ENCODE assay signal across 18 cellular contexts in genomic region chr2:128600606-128601297, GRCh38.
DNase-seq lines count a peak whose midpoint lies in the region; ATAC-seq and TF ChIP-seq lines count a peak whose summit lies in the region.
"Had no signal": no experiment of that assay in that cellular context is flagged by ENCODE, and none has a peak within 500 bp of the region (broad histone marks: within the 10 kb centered on the region; RNA-seq: fewer than 3 reads in every experiment).

No MANE protein-coding gene starts in this region.

- H3K36me3 ChIP-seq in DND-41 (ENCODE audit: insufficient read depth, low read length): no peaks in the 10 kb centered on the region
- H3K36me3 ChIP-seq: esophagus squamous epithelium, neural progenitor cell had no signal

- H3K27me3 ChIP-seq in DND-41 (ENCODE audit: insufficient read depth, low read length, poor library complexity): no peaks in the 10 kb centered on the region
- H3K27me3 ChIP-seq: esophagus squamous epithelium, neural progenitor cell had no signal

- H3K36me3 Mint-ChIP-seq in mesothelial cell of epicardium: no peaks in the 10 kb centered on the region
- H3K36me3 Mint-ChIP-seq: brain, neural progenitor cell had no signal

- H4K20me1 ChIP-seq in DND-41 (ENCODE audit: insufficient read depth, low read length): no peaks in the 10 kb centered on the region

- H3K27me3 Mint-ChIP-seq in mesothelial cell of epicardium (ENCODE audit: low read depth): no peaks in the 10 kb centered on the region
- H3K27me3 Mint-ChIP-seq: activated CD4-positive, alpha-beta T cell treated with anti-CD3 and anti-CD28 coated beads, Interleukin-2, amount 10 ng/mL, durations not matched to agents 7 days and 5 days; brain; progenitor cell of endocrine pancreas; T-helper 17 cell had no signal

- no peak overlapping the region for H3K27ac ChIP-seq in DND-41 (ENCODE audit: low read length)
- H3K27ac ChIP-seq: esophagus squamous epithelium, neural progenitor cell had no signal

- H3K4me1 ChIP-seq in DND-41 (ENCODE audit: insufficient read depth, low read length): no peaks in the 10 kb centered on the region
- H3K4me1 ChIP-seq: esophagus squamous epithelium, neural progenitor cell had no signal

- no peak overlapping the region for H2AFZ ChIP-seq in DND-41 (ENCODE audit: low read depth, low read length)
- H2AFZ ChIP-seq: neural progenitor cell had no signal

- ATAC-seq in DND-41 (ENCODE audit: insufficient read depth, low read depth) (peak; percentile 70), HG03469 (IDR thresholded peaks at IDR 0.05; ENCODE audit: unreplicated experiment) (no peak)
- ATAC-seq: T-helper 17 cell had no signal

- H3K9ac ChIP-seq in DND-41 (ENCODE audit: low read depth, low read length): no peak overlapping the region
- H3K9ac ChIP-seq: neural progenitor cell had no signal

- no peaks in the 10 kb centered on the region for H3K79me2 ChIP-seq in DND-41 (ENCODE audit: insufficient read depth, low read length)

- TF ChIP-seq CTCF in DND-41 (IDR thresholded peaks at IDR 0.05; ENCODE audit: borderline replicate concordance, extremely low read depth, low read length, poor library complexity, severe bottlenecking) (no peak), mesothelial cell of epicardium (IDR thresholded peaks at IDR 0.05; ENCODE audit: unreplicated experiment) (no peak)

- H3K4me3 Mint-ChIP-seq in mesothelial cell of epicardium: no peak overlapping the region
- H3K4me3 Mint-ChIP-seq: activated CD4-positive, alpha-beta T cell treated with anti-CD3 and anti-CD28 coated beads, Interleukin-2, amount 10 ng/mL, durations not matched to agents 7 days and 5 days; neural progenitor cell; T-helper 17 cell had no signal

- peak; percentile 12 for DNase-seq in activated CD4-positive, CD25-positive, alpha-beta regulatory T cell treated with anti-CD3 and anti-CD28 coated beads, Interleukin-2, amount 50 U/mL, for 72 hours
- DNase-seq in activated CD4-positive, CD25-positive, alpha-beta regulatory T cell (lab: John Stamatoyannopoulos, UW): no peak
- DNase-seq in DND-41 (peak; percentile 30), amniotic epithelial cell (ENCODE audit: low read depth) (peak; percentile 45), mesothelial cell of epicardium (ENCODE audit: low spot score in 2 of 2, unreplicated experiment in 2 of 2) (peak; percentile 21 to 38), iPS-NIHi7 (ENCODE audit: extremely low spot score) (no peak), NK-92 (lab: John Stamatoyannopoulos, UW; ENCODE audit: unreplicated experiment) (no peak)
- DNase-seq: activated CD4-positive, alpha-beta T cell treated with anti-CD3 and anti-CD28 coated beads, Interleukin-2, amount 10 ng/mL, durations not matched to agents 7 days and 5 days; AML-193; esophagus squamous epithelium; GOT3; KG1; NCI-H510A treated with DMSO at 0.1 percent for 48 hours; T-helper 17 cell had no signal

- no peak overlapping the region for H3K4me2 ChIP-seq in DND-41 (ENCODE audit: insufficient read depth, low read length)
- H3K4me2 ChIP-seq: neural progenitor cell had no signal

- H3K9me3 Mint-ChIP-seq in mesothelial cell of epicardium: no peaks in the 10 kb centered on the region
- H3K9me3 Mint-ChIP-seq: activated CD4-positive, alpha-beta T cell treated with anti-CD3 and anti-CD28 coated beads, Interleukin-2, amount 10 ng/mL, durations not matched to agents 7 days and 5 days; brain; neural progenitor cell had no signal

- peaks cover 13% of the 10 kb centered on the region for H3K4me1 Mint-ChIP-seq in mesothelial cell of epicardium
- H3K4me1 Mint-ChIP-seq: activated CD4-positive, alpha-beta T cell treated with anti-CD3 and anti-CD28 coated beads, Interleukin-2, amount 10 ng/mL, durations not matched to agents 7 days and 5 days; T-helper 17 cell had no signal

- no peak overlapping the region for H3K4me3 ChIP-seq in DND-41 (ENCODE audit: low read depth in 1 of 2, low read length in 2 of 2)
- H3K4me3 ChIP-seq: esophagus squamous epithelium, neural progenitor cell had no signal

- no peak overlapping the region for H3K27ac Mint-ChIP-seq in mesothelial cell of epicardium
- H3K27ac Mint-ChIP-seq: activated CD4-positive, alpha-beta T cell treated with anti-CD3 and anti-CD28 coated beads, Interleukin-2, amount 10 ng/mL, durations not matched to agents 7 days and 5 days; progenitor cell of endocrine pancreas; T-helper 17 cell had no signal

- no peaks in the 10 kb centered on the region for H3K9me3 ChIP-seq in DND-41 (ENCODE audit: insufficient read depth, low read length, severe bottlenecking)
- H3K9me3 ChIP-seq: esophagus squamous epithelium had no signal

Comparison
In these comparisons a context has a peak if more than half of its experiments do, and no peak if none do; other contexts are left out.
1. DNase-seq: peak in activated CD4-positive, CD25-positive, alpha-beta regulatory T cell treated with anti-CD3 and anti-CD28 coated beads, Interleukin-2, amount 50 U/mL, for 72 hours (single experiment), DND-41 (single experiment), amniotic epithelial cell (single experiment) and mesothelial cell of epicardium (2 of 2); none in activated CD4-positive, CD25-positive, alpha-beta regulatory T cell (0 of 4), iPS-NIHi7 (single experiment) and NK-92 (single experiment).